ENCODE assay signal across 23 cellular contexts in genomic region chr11:83643115-83643514, GRCh38.
DNase-seq lines count a peak whose midpoint lies in the region; ATAC-seq lines count a peak whose summit lies in the region.
"Had no signal": no experiment of that assay in that cellular context is flagged by ENCODE, and none has a peak within 500 bp of the region (broad histone marks: within the 10 kb centered on the region; RNA-seq: fewer than 3 reads in every experiment).

No MANE protein-coding gene starts in this region.

- intact Hi-C loops in sciatic nerve (cut with DNase I) = no loop called here

- H3K36me3 Mint-ChIP-seq in stimulated activated naive B cell treated with anti-CD40 and anti-IgM and Interleukin-4, amounts not matched to agents 10 μg/mL and 1 μg/mL and 100 μg/mL, for 72 hours = no peaks in the 10 kb centered on the region
- H3K36me3 Mint-ChIP-seq: mesothelial cell of epicardium had no signal

- H3K4me1 Mint-ChIP-seq in stimulated activated naive B cell treated with anti-CD40 and anti-IgM and Interleukin-4, amounts not matched to agents 10 μg/mL and 1 μg/mL and 100 μg/mL, for 72 hours = peaks cover 7 to 13% of the 10 kb centered on the region in 2 donors
- H3K4me1 Mint-ChIP-seq: stimulated activated naive CD8-positive, alpha-beta T cell treated with anti-CD3 and anti-CD28 coated beads, Interleukin-15, amount 100 ng/mL, for 72 hours had no signal

- ATAC-seq in GM18498 (IDR thresholded peaks at IDR 0.05; ENCODE audit: unreplicated experiment) (peak; percentile 59), GM19468 (IDR thresholded peaks at IDR 0.05; ENCODE audit: extremely low read depth, unreplicated experiment) (peak; percentile 24), HG03378 (IDR thresholded peaks at IDR 0.05; ENCODE audit: unreplicated experiment) (peak; percentile 69), sciatic nerve (no peak)
- peak; percentile 75 to 85 for ATAC-seq in stimulated activated naive B cell treated with anti-CD40 and anti-IgM and Interleukin-4, amounts not matched to agents 10 μg/mL and 1 μg/mL and 100 μg/mL, for 72 hours (replicated peaks)
- ATAC-seq: activated T-cell treated with anti-CD3 and anti-CD28 coated beads, Interleukin-2, amount 50 U/mL, for 4 hours; right cardiac atrium; stimulated activated naive CD8-positive, alpha-beta T cell treated with anti-CD3 and anti-CD28 coated beads, Interleukin-15, amount 100 ng/mL, for 72 hours had no signal

- H3K27ac Mint-ChIP-seq in stimulated activated naive B cell treated with anti-CD40 and anti-IgM and Interleukin-4, amounts not matched to agents 10 μg/mL and 1 μg/mL and 100 μg/mL, for 72 hours = no peak overlapping the region
- H3K27ac Mint-ChIP-seq: mesothelial cell of epicardium; stimulated activated naive CD8-positive, alpha-beta T cell treated with anti-CD3 and anti-CD28 coated beads, Interleukin-15, amount 100 ng/mL, for 72 hours had no signal

- peaks cover 46 to 48% of the 10 kb centered on the region in 2 donors for H3K27me3 Mint-ChIP-seq in stimulated activated naive B cell treated with anti-CD40 and anti-IgM and Interleukin-4, amounts not matched to agents 10 μg/mL and 1 μg/mL and 100 μg/mL, for 72 hours

- no peaks in the 10 kb centered on the region for H3K9me3 Mint-ChIP-seq in stimulated activated naive B cell treated with anti-CD40 and anti-IgM and Interleukin-4, amounts not matched to agents 10 μg/mL and 1 μg/mL and 100 μg/mL, for 72 hours
- H3K9me3 Mint-ChIP-seq: activated T-cell treated with anti-CD3 and anti-CD28 coated beads, Interleukin-2, amount 50 U/mL, for 4 hours; mesothelial cell of epicardium; stimulated activated naive CD8-positive, alpha-beta T cell treated with anti-CD3 and anti-CD28 coated beads, Interleukin-15, amount 100 ng/mL, for 72 hours had no signal

- H3K4me3 Mint-ChIP-seq in stimulated activated naive B cell treated with anti-CD40 and anti-IgM and Interleukin-4, amounts not matched to agents 10 μg/mL and 1 μg/mL and 100 μg/mL, for 72 hours = no peak overlapping the region
- H3K4me3 Mint-ChIP-seq: activated T-cell treated with anti-CD3 and anti-CD28 coated beads, Interleukin-2, amount 50 U/mL, for 4 hours; mesothelial cell of epicardium; stimulated activated naive CD8-positive, alpha-beta T cell treated with anti-CD3 and anti-CD28 coated beads, Interleukin-15, amount 100 ng/mL, for 72 hours had no signal

- DNase-seq in stimulated activated naive B cell treated with anti-CD40 and anti-IgM and Interleukin-4, amounts not matched to agents 10 μg/mL and 1 μg/mL and 100 μg/mL, for 72 hours = no peak
- no peak for DNase-seq in sciatic nerve (ENCODE audit: low spot score)
- DNase-seq in NCI-H1092 treated with DMSO at 0.1 percent for 48 hours (lab: John Stamatoyannopoulos, UW) = no peak
- DNase-seq in DMS 273 treated with DMSO at 0.1 percent for 48 hours (lab: John Stamatoyannopoulos, UW) = no peak
- DNase-seq: activated CD4-positive, alpha-beta T cell treated with anti-CD3 and anti-CD28 coated beads, Interleukin-2, amount 50 U/mL, for 1 hour; activated CD4-positive, CD25-positive, alpha-beta regulatory T cell; activated gamma-delta T cell treated with Interleukin-2 at 50 U/mL for 16 hours; activated T-cell treated with anti-CD3 and anti-CD28 coated beads, Interleukin-2, amount 50 U/mL, for 4 hours; DMS53; effector CD8-positive, alpha-beta T cell; Kasumi-1; kidney glomerular epithelial cell; MV-4-11; NCI-H146; NCI-H82; right cardiac atrium; SK-N-SH; stimulated activated CD8-positive, alpha-beta memory T cell treated with anti-CD3 and anti-CD28 coated beads, Interleukin-4, amount 100 ng/mL, for 48 hours; stimulated activated naive CD8-positive, alpha-beta T cell treated with anti-CD3 and anti-CD28 coated beads, Interleukin-15, amount 100 ng/mL, for 72 hours had no signal
